In genomic region chr5:160479220-160479619, GRCh38 we compare ENCODE assay signal across 2 cellular contexts.
TF ChIP-seq lines count a peak whose summit lies in the region.

No MANE protein-coding gene starts in this region.

TF ChIP-seq in GM12891, 5 proteins besides CTCF, POLR2A, EP300 and RAD21 (continued from another document):
- 0 out of 2 replicates have a peak, but pooled peaks have one; percentile 10 for TF ChIP-seq POLR2AphosphoS5 (IDR thresholded peaks at IDR 0.05; ENCODE audit: low read depth, low read length)

TF ChIP-seq in endothelial cell of umbilical vein, 7 proteins besides CTCF, POLR2A, EP300 and RAD21 (continued from another document):
- TF ChIP-seq EZH2 (IDR thresholded peaks at IDR 0.05; ENCODE audit: borderline replicate concordance, low read depth, low read length, severe bottlenecking) (no peak), POLR2AphosphoS5 (IDR thresholded peaks at IDR 0.05; ENCODE audit: insufficient read depth, low read depth, low read length) (no peak), JUN (IDR thresholded peaks at IDR 0.05; ENCODE audit: borderline replicate concordance, insufficient read depth, insufficient read length, low read depth) (no peak)
